Comparison of ENCODE assay signal across 8 cellular contexts in the genomic region with DNA sequence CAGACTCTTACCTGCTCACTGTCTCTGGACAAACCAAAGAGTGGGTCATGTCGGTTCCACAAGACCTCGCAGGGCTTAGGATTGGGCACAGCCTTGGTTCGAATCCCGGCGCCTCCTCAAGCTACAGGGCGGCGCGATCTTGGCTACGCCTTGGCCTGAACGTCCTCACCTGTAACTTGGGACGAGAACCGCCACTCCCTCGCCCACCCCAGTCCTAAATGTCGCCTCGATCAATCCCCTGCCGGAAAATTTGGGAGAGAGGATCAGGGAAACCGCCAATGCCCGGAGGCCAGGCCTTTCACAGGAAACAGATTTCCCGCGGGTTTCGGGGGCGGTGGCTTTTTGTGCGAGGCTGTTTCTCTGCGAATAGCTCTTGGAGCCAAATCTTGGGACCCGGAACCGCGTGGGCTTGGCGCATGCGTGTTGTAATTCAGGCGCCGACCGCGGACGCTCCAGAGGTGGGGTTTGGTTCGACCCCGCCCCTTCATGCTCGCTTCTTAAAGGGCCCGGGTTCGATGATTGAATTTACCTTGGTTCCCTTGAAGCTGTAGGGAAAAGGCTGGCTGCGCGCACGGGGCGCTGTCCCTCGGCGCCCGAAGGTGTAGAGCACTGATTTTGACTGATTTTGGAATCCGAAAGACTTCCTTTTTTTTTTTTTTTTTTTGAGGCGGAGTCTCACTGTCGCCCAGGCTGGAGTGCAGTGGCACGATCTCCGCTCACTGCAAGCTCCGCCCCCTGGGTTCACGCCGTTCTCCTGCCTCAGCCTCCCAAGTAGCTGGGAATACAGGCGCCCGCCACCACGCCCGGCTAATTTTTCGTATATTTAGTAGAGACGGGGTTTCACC. TPM values are rescaled to one million over a fixed set of nuclear protein-coding genes. Genes with fewer than 3 reads are reported as not detected.
DNase-seq lines count a peak whose midpoint lies in the region; ATAC-seq and TF ChIP-seq lines count a peak whose summit lies in the region.

TSS of gene NR2C2AP (minus strand) at position 403 of the 845 bp plus-strand sequence. CDS start at position 49, 354 bp downstream.

- TF ChIP-seq CTCF in adrenal gland (IDR thresholded peaks at IDR 0.05) (no peak), type B pancreatic cell (conservative IDR thresholded peaks at IDR 0.05) (no peak)

- peak within 1 kb of the TSS; percentile 93 for H3K4me3 Mint-ChIP-seq in type B pancreatic cell

- peak within 1 kb of the TSS; percentile 92 for H3K27ac Mint-ChIP-seq in type B pancreatic cell

- peaks cover 8% of the 10 kb centered on the region for H3K4me1 Mint-ChIP-seq in type B pancreatic cell (ENCODE audit: unreplicated experiment)

- H3K27me3 ChIP-seq in adrenal gland, result peaks cover 3% of the 10 kb centered on the region

- peaks cover 0 to 17% of the 10 kb centered on the region in 2 donors for H3K36me3 ChIP-seq in adrenal gland (replicated peaks in 1 of 2)

- peaks cover 24% of the 10 kb centered on the region for H3K27me3 Mint-ChIP-seq in type B pancreatic cell

- peak; percentile 68 for ATAC-seq in HG02610 (IDR thresholded peaks at IDR 0.05; ENCODE audit: unreplicated experiment)

- H3K4me1 ChIP-seq in adrenal gland (replicated peaks in 1 of 2), result peaks cover 7 to 10% of the 10 kb centered on the region in 2 donors

- DNase-seq in GDM1 (lab: John Stamatoyannopoulos, UW) (peak; percentile 87), NCI-H146 (lab: John Stamatoyannopoulos, UW) (peak; percentile 95), adrenal gland (peak; percentile 91 to 96 (median 92)), cardiac septum (ENCODE audit: low spot score) (peak; percentile 96), pons (ENCODE audit: low spot score) (peak; percentile 81), type B pancreatic cell (ENCODE audit: extremely low spot score, unreplicated experiment) (peak; percentile 84)

- no peaks in the 10 kb centered on the region for H3K9me3 ChIP-seq in adrenal gland (replicated peaks in 1 of 3)

- WGBS in adrenal gland, 4 donors, result 7 to 12% (median 8%) methylated on average over 34 to 60 of the region's 60 CpGs

- intact Hi-C loops in T-helper 1 cell treated with Interleukin-12 subunit alpha and Interleukin-12 subunit beta and Interleukin-4 antibody, amounts not matched to agents 30 ng/mL and 1 ng/mL, for 36 hours (cut with micrococcal nuclease), result loop anchor here (1.0 kb wide), 5 partner anchors 11 to 286 kb away; partner anchors contain the start of genes BORCS8, MAU2, RFXANK and SUGP1
- intact Hi-C loops in adrenal gland (cut with DNase I) (no loop called here), cardiac septum (cut with DNase I) (loop anchor here (1.0 kb wide), 1 partner anchor 11 kb away; the partner anchor contains the start of genes BORCS8 and RFXANK)

- H3K36me3 Mint-ChIP-seq in type B pancreatic cell, result peaks cover 7% of the 10 kb centered on the region

- no peak for TF ChIP-seq POLR2A in adrenal gland (IDR thresholded peaks at IDR 0.05)

- no peaks in the 10 kb centered on the region for H3K9me3 Mint-ChIP-seq in type B pancreatic cell

- H3K27ac ChIP-seq in adrenal gland, result peak within 1 kb of the TSS in 3 of 5 donors; percentile 45 to 68 (median 51)

- peak within 1 kb of the TSS in 3 of 4 donors; percentile 41 to 63 (median 60) for H3K4me3 ChIP-seq in adrenal gland

RNA-seq across cellular contexts. Expression of gene NR2C2AP, which starts in this region (rescaled TPM):
- 28.0 and 30.8 TPM in 2 replicates for total RNA-seq in T-helper 1 cell treated with Interleukin-12 subunit alpha and Interleukin-12 subunit beta and Interleukin-4 antibody, amounts not matched to agents 30 ng/mL and 1 ng/mL, for 36 hours
- total RNA-seq in adrenal gland (10 to 100 TPM in 7 of 8 donors, 1 to 10 TPM in 1; 4.0 to 16.4 (median 12.2) TPM), cardiac septum (6.1 TPM), type B pancreatic cell (ENCODE audit: low replicate concordance) (15.2 and 22.9 TPM in 2 replicates)
- polyA plus RNA-seq in adrenal gland, result 10 to 100 TPM in 2 of 3 donors, 1 to 10 TPM in 1; 9.9 to 21.6 (median 21.2) TPM

Comparison
In these comparisons a context has a peak if more than half of its experiments do, and no peak if none do; other contexts are left out.
1. Peak in every context shown above with its lines: DNase-seq, ATAC-seq, H3K4me3 ChIP-seq and H3K27ac ChIP-seq.
2. intact Hi-C loops: an anchor here in T-helper 1 cell treated with Interleukin-12 subunit alpha and Interleukin-12 subunit beta and Interleukin-4 antibody, amounts not matched to agents 30 ng/mL and 1 ng/mL, for 36 hours (1.0 kb wide) and cardiac septum (1.0 kb wide); none called in adrenal gland.